Comparison of ENCODE assay signal across 26 cellular contexts in the genomic region with DNA sequence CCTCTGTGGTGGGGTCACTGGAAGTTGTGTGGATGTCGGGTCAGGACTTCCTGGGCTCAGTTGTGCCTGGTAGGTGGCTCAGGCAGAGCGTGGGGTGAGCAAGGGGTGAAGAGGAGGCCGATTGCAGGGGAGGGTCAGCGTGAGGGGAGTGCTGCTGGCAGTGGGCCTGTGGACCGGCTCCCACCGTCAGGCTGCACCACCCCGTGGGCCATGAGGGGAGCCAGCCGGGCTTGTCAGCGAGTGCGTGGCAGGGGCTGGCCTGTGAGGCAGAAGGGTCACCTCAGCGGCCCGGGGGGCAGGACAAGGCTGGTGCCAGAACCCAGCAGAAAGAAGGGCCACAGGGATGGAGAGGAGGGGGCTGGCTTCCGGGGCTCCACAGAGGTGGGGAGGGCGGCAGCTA. TPM values are rescaled to one million over a fixed set of nuclear protein-coding genes. Genes with fewer than 3 reads are reported as not detected.
"Had no signal": no experiment of that assay in that cellular context is flagged by ENCODE, and none has a peak within 500 bp of the region (broad histone marks: within the 10 kb centered on the region; RNA-seq: fewer than 3 reads in every experiment).

No MANE protein-coding gene starts in this region.

- H3K27me3 ChIP-seq: adrenal gland, esophagus squamous epithelium, hepatocyte, right atrium auricular region, upper lobe of right lung had no signal

- H3K9me3 Mint-ChIP-seq: activated naive CD4-positive, alpha-beta T cell treated with anti-CD3 and anti-CD28 coated beads, Interleukin-2, amount 10 ng/mL, durations not matched to agents 7 days and 5 days; activated T-helper 1 cell treated with anti-CD3 and anti-CD28 coated beads, Interleukin-12 subunit alpha, Interleukin-12 subunit beta, Interleukin-2, Interleukin-4 antibody, amounts not matched to agents 30 ng/mL and 10 ng/mL and 1 ng/mL, durations not matched to agents 14 hours and 24 hours and 36 hours; memory B cell; naive thymus-derived CD8-positive, alpha-beta T cell; stimulated activated naive CD8-positive, alpha-beta T cell treated with anti-CD3 and anti-CD28 coated beads, Interleukin-15, amount 100 ng/mL, for 72 hours had no signal

- H3K27ac ChIP-seq: adrenal gland, esophagus squamous epithelium, hepatocyte, right atrium auricular region, upper lobe of right lung had no signal

- H3K4me2 ChIP-seq: hepatocyte, smooth muscle cell had no signal

- H2AFZ ChIP-seq: hepatocyte had no signal

- DNase-seq: activated CD4-positive, alpha-beta T cell treated with anti-CD3 and anti-CD28 coated beads for 36 hours; activated naive CD4-positive, alpha-beta T cell treated with anti-CD3 and anti-CD28 coated beads, Interleukin-2, amount 10 ng/mL, durations not matched to agents 7 days and 5 days; adrenal gland; effector CD4-positive, alpha-beta T cell; esophagus squamous epithelium; kidney glomerular epithelial cell; left ventricle myocardium superior; naive thymus-derived CD8-positive, alpha-beta T cell; nucleus accumbens; stimulated activated CD4-positive, alpha-beta T cell treated with anti-CD3 and anti-CD28 coated beads, Interleukin-4, amount 100 ng/mL, for 4 hours; stimulated activated CD8-positive, alpha-beta memory T cell treated with anti-CD3 and anti-CD28 coated beads, Interleukin-4, amount 100 ng/mL, for 48 hours; stimulated activated naive CD8-positive, alpha-beta T cell treated with anti-CD3 and anti-CD28 coated beads, Interleukin-15, amount 100 ng/mL, for 72 hours; upper lobe of right lung had no signal

- ATAC-seq: activated CD4-positive, alpha-beta T cell treated with anti-CD3 and anti-CD28 coated beads for 36 hours; left ventricle myocardium superior; naive thymus-derived CD8-positive, alpha-beta T cell; SK-N-SH treated with all-trans-retinoic acid at 6 μM for 48 hours; stimulated activated naive CD8-positive, alpha-beta T cell treated with anti-CD3 and anti-CD28 coated beads, Interleukin-15, amount 100 ng/mL, for 72 hours; upper lobe of right lung had no signal

- FAIRE-seq: endothelial cell of umbilical vein had no signal

- H3K27ac Mint-ChIP-seq: activated CD4-positive, alpha-beta T cell treated with anti-CD3 and anti-CD28 coated beads for 36 hours; activated T-helper 1 cell treated with anti-CD3 and anti-CD28 coated beads, Interleukin-12 subunit alpha, Interleukin-12 subunit beta, Interleukin-2, Interleukin-4 antibody, amounts not matched to agents 30 ng/mL and 10 ng/mL and 1 ng/mL, durations not matched to agents 14 hours and 24 hours and 36 hours; memory B cell had no signal

- H3K4me3 ChIP-seq: adrenal gland, esophagus squamous epithelium, hepatocyte, mucosa of descending colon, right atrium auricular region, smooth muscle cell, upper lobe of right lung had no signal

- H3K4me1 ChIP-seq: adrenal gland, right atrium auricular region, upper lobe of right lung had no signal

- H3K9me3 ChIP-seq: adrenal gland, esophagus squamous epithelium, mucosa of descending colon, right atrium auricular region, upper lobe of right lung had no signal

RNA-seq across cellular contexts. Expression of gene HSH2D, which starts 18.5 kb away (rescaled TPM):
- total RNA-seq: endothelial cell of umbilical vein, fibroblast of villous mesenchyme, glomerular endothelial cell, smooth muscle cell had no signal
- polyA plus RNA-seq: endothelial cell of umbilical vein had no signal

RNA-seq across cellular contexts. Expression of gene CIB3, which starts 48.4 kb away (rescaled TPM):
- total RNA-seq: activated CD4-positive, alpha-beta T cell treated with anti-CD3 and anti-CD28 coated beads for 36 hours; activated T-helper 1 cell treated with anti-CD3 and anti-CD28 coated beads, Interleukin-12 subunit alpha, Interleukin-12 subunit beta, Interleukin-2, Interleukin-4 antibody, amounts not matched to agents 30 ng/mL and 10 ng/mL and 1 ng/mL, durations not matched to agents 14 hours and 24 hours and 36 hours; adrenal gland; endothelial cell of umbilical vein; esophagus squamous epithelium; fibroblast of villous mesenchyme; glomerular endothelial cell; hepatocyte; left ventricle myocardium superior; mucosa of descending colon; naive thymus-derived CD8-positive, alpha-beta T cell; posterior vena cava; right atrium auricular region; smooth muscle cell; T-helper 1 cell treated with Interleukin-12 subunit alpha and Interleukin-12 subunit beta and Interleukin-4 antibody, amounts not matched to agents 30 ng/mL and 1 ng/mL, for 36 hours; temporal lobe; upper lobe of right lung had no signal
- polyA plus RNA-seq: adrenal gland; endothelial cell of umbilical vein; hepatocyte; naive thymus-derived CD8-positive, alpha-beta T cell; smooth muscle cell had no signal
